In genomic region chr7:2271273-2272026, GRCh38 we compare ENCODE assay signal across 16 cellular contexts. TPM values are rescaled to one million over a fixed set of nuclear protein-coding genes. Genes with fewer than 3 reads are reported as not detected.
A peak's percentile ranks its signal among the peaks of the same experiment; 100 is the strongest.
DNase-seq lines count a peak whose midpoint lies in the region; ATAC-seq and TF ChIP-seq lines count a peak whose summit lies in the region.
"Had no signal": no experiment of that assay in that cellular context is flagged by ENCODE, and none has a peak within 500 bp of the region (broad histone marks: within the 10 kb centered on the region; RNA-seq: fewer than 3 reads in every experiment).

No MANE protein-coding gene starts in this region.

- H3K27ac ChIP-seq in PC-9 (no peak overlapping the region), spleen (peak overlapping the region in 6 of 8 donors; percentile 46 to 81 (median 68))
- H3K27ac ChIP-seq: GM23248 had no signal

- ATAC-seq in GM18511 (IDR thresholded peaks at IDR 0.05; ENCODE audit: unreplicated experiment): no peak

- TF ChIP-seq CTCF in PC-9 (conservative IDR thresholded peaks at IDR 0.05) (no peak), spleen (IDR thresholded peaks at IDR 0.05 in 8 of 11, conservative IDR thresholded peaks at IDR 0.05 in 3 of 11) (no peak)

- H3K4me1 ChIP-seq in PC-9 (replicated peaks; ENCODE audit: insufficient read depth): peaks cover 28% of the 10 kb centered on the region
- H3K4me1 ChIP-seq in spleen: peaks cover 8 to 36% (median 20%) of the 10 kb centered on the region in 6 donors

- peak; percentile 21 for DNase-seq in D341Med (ENCODE audit: low spot score)
- no peak for DNase-seq in PC-9
- DNase-seq in epidermal melanocyte (ENCODE audit: insufficient read length, low spot score): peak; percentile 11
- no peak for DNase-seq in spleen
- DNase-seq in germinal center (ENCODE audit: low spot score): no peak
- DNase-seq in NCI-H187 treated with DMSO at 0.1 percent for 48 hours (lab: John Stamatoyannopoulos, UW): no peak
- DNase-seq: AML-193; CD4-positive, alpha-beta T cell; DMS79; GM23248; KG1; NCI-H1436; NCI-H2029 treated with DMSO at 0.1 percent for 48 hours; NCI-H2171 treated with DMSO at 0.1 percent for 48 hours; NCI-H748 treated with DMSO at 0.1 percent for 48 hours had no signal

- POLR2A ChIA-PET in PC-9 (lab: Charles Lee; ENCODE audit: unreplicated experiment): interaction anchor here (0.6 kb wide), 1 partner anchor 69 kb away, joined by 4 read pairs; no protein-coding TSS in a partner anchor

- no peaks in the 10 kb centered on the region for H3K27me3 ChIP-seq in PC-9 (ENCODE audit: insufficient read depth, low read depth)
- no peaks in the 10 kb centered on the region for H3K27me3 ChIP-seq in spleen (replicated peaks in 1 of 7)

- H4K20me1 ChIP-seq in PC-9 (ENCODE audit: insufficient read depth): 0 out of 2 replicates have a peak, but pooled peaks cover 5% of the 10 kb centered on the region

- peaks cover 28% of the 10 kb centered on the region for H3F3A ChIP-seq in PC-9 (ENCODE audit: insufficient read depth, low read depth)

- no peaks in the 10 kb centered on the region for H3K9me2 ChIP-seq in PC-9 (ENCODE audit: insufficient read depth)

- 72 to 80% (median 78%) methylated on average over 24 to 27 of the region's 27 CpGs for WGBS in spleen, 5 donors

- H2AFZ ChIP-seq in PC-9: no peak overlapping the region
- H2AFZ ChIP-seq: GM23248 had no signal

- no peaks in the 10 kb centered on the region for H3K9me3 ChIP-seq in PC-9 (ENCODE audit: insufficient read depth, low read depth)
- no peaks in the 10 kb centered on the region for H3K9me3 ChIP-seq in spleen

- no peak overlapping the region for H3K4me3 ChIP-seq in PC-9
- H3K4me3 ChIP-seq in spleen: no peak overlapping the region
- H3K4me3 ChIP-seq: GM23248 had no signal

- H3K36me3 ChIP-seq in PC-9 (ENCODE audit: low read depth) (no peaks in the 10 kb centered on the region), spleen (peaks cover 0 to 78% (median 52%) of the 10 kb centered on the region in 6 donors)

- TF ChIP-seq POLR2A in spleen (IDR thresholded peaks at IDR 0.05): no peak

- BruUV-seq in PC-9 (replicated peaks; lab: Mats Ljungman, UMichigan): no TSS peak

- intact Hi-C loops in PC-9 (cut with micrococcal nuclease; ENCODE audit: unreplicated experiment) (loop anchor here (2.0 kb wide), 1 partner anchor 35 kb away; no protein-coding TSS in a partner anchor), spleen (cut with DNase I; ENCODE audit: low total_unique reads) (no loop called here)

- H3K79me2 ChIP-seq in PC-9 (ENCODE audit: low read depth): no peaks in the 10 kb centered on the region

- CTCF ChIA-PET in PC-9 (lab: Charles Lee): no interaction called here

- peak overlapping the region; percentile 85; the same call in 1 of the 2 replicates for H3K4me2 ChIP-seq in PC-9

RNA-seq across cellular contexts. Expression of gene NUDT1, which starts 29.4 kb away (rescaled TPM):
- total RNA-seq in PC-9 (2021) (63.9 and 73.3 TPM in 2 replicates), spleen (10 to 100 TPM; 13.7 to 29.4 (median 20.4) TPM)
- 10 to 100 TPM; 38.2 to 69.3 (median 42.4) TPM for polyA plus RNA-seq in spleen

RNA-seq across cellular contexts. Expression of gene MRM2, which starts 29.4 kb away (rescaled TPM):
- 36.8 and 40.9 TPM in 2 replicates for total RNA-seq in PC-9 (2021)
- 10 to 100 TPM; 19.0 to 24.7 (median 23.3) TPM for total RNA-seq in spleen
- polyA plus RNA-seq in spleen: 10 to 100 TPM; 24.1 to 35.8 (median 27.2) TPM

RNA-seq across cellular contexts. Expression of gene MAD1L1, which starts 38.7 kb away (rescaled TPM):
- total RNA-seq in PC-9 (2021) (50.8 and 68.7 TPM in 2 replicates), spleen (100 to 1,000 TPM in 1 of 7 donors, 10 to 100 TPM in 6; 47.3 to 104 (median 62.0) TPM)
- polyA plus RNA-seq in spleen: 100 to 1,000 TPM in 1 of 3 donors, 10 to 100 TPM in 2; 48.8 to 118 (median 75.0) TPM

RNA-seq across cellular contexts. Expression of gene SNX8, which starts 42.8 kb away (rescaled TPM):
- total RNA-seq in PC-9 (2021) (73.9 and 102 TPM in 2 replicates), spleen (100 to 1,000 TPM in 2 of 7 donors, 10 to 100 TPM in 5; 74.0 to 196 (median 93.6) TPM)
- 10 to 100 TPM; 48.8 to 63.8 (median 52.1) TPM for polyA plus RNA-seq in spleen

Comparison
In these comparisons a context has a peak if more than half of its experiments do, and no peak if none do; other contexts are left out.
1. DNase-seq: peak in D341Med (single experiment) and epidermal melanocyte (single experiment); none in PC-9 (0 of 2), spleen (single experiment), germinal center (single experiment) and NCI-H187 treated with DMSO at 0.1 percent for 48 hours (single experiment).